8 cellular contexts compared by ENCODE assay signal in genomic region chr6:10412948-10413849, GRCh38. TPM values are rescaled to one million over a fixed set of nuclear protein-coding genes. Genes with fewer than 3 reads are reported as not detected.
DNase-seq lines count a peak whose midpoint lies in the region; ATAC-seq and TF ChIP-seq lines count a peak whose summit lies in the region.

No MANE protein-coding gene starts in this region.

- H3K27me3 ChIP-seq in adipocyte (replicated peaks; ENCODE audit: control insufficient read depth, insufficient read depth, low read length) (peaks cover 88% of the 10 kb centered on the region), left lung (peaks cover 95 to 100% of the 10 kb centered on the region in 2 donors), upper lobe of right lung (peaks cover 94% of the 10 kb centered on the region)

- DNase-seq in stimulated activated CD4-positive, alpha-beta T cell treated with anti-CD3 and anti-CD28 coated beads, Interleukin-4, amount 100 ng/mL, for 1 hour = peak; percentile 31
- no peak for DNase-seq in stimulated activated CD4-positive, alpha-beta T cell treated with anti-CD3 and anti-CD28 coated beads, Interleukin-1b, Interleukin-23, amount 100 ng/mL, for 48 hours
- DNase-seq in HT-29 (ENCODE audit: low spot score) = peak; percentile 79
- peak; percentile 73 for DNase-seq in adipocyte (ENCODE audit: low read depth)
- DNase-seq in left lung = peak in 1 of 2 donors; percentile 78
- DNase-seq in upper lobe of right lung = peak; percentile 77
- DNase-seq in NCI-H510A (lab: John Stamatoyannopoulos, UW) = no peak
- no peak for DNase-seq in GOT3 (lab: John Stamatoyannopoulos, UW)

- intact Hi-C loops in left lung (cut with DNase I) = no loop called here
- intact Hi-C loops in upper lobe of right lung (cut with DNase I) = no loop called here

- H3K4me1 ChIP-seq in adipocyte (ENCODE audit: control insufficient read depth, insufficient read depth, low read length) = peaks cover 21% of the 10 kb centered on the region
- peaks cover 18 to 40% of the 10 kb centered on the region in 2 donors for H3K4me1 ChIP-seq in left lung
- peaks cover 33% of the 10 kb centered on the region for H3K4me1 ChIP-seq in upper lobe of right lung

- H3K36me3 ChIP-seq in adipocyte (ENCODE audit: control insufficient read depth, insufficient read depth, low read length, severe bottlenecking) (no peaks in the 10 kb centered on the region), left lung (no peaks in the 10 kb centered on the region), upper lobe of right lung (no peaks in the 10 kb centered on the region)

- ATAC-seq in left lung (peak; percentile 70), upper lobe of right lung (peak; percentile 69)

- H3K27ac ChIP-seq in left lung (no peak overlapping the region), upper lobe of right lung (peak overlapping the region; percentile 36)

- no peak overlapping the region for H3K9ac ChIP-seq in adipocyte (ENCODE audit: low read length)

- H3K4me3 ChIP-seq in adipocyte (ENCODE audit: low read length) (peak overlapping the region; percentile 86), left lung (peak overlapping the region; percentile 48 to 61), upper lobe of right lung (peak overlapping the region; percentile 72)

- TF ChIP-seq CTCF in left lung (IDR thresholded peaks at IDR 0.05) (no peak), upper lobe of right lung (IDR thresholded peaks at IDR 0.05) (no peak)

- H3K9me3 ChIP-seq in adipocyte (ENCODE audit: control insufficient read depth, low read length) = peaks cover 3% of the 10 kb centered on the region
- no peaks in the 10 kb centered on the region for H3K9me3 ChIP-seq in left lung
- no peaks in the 10 kb centered on the region for H3K9me3 ChIP-seq in upper lobe of right lung

RNA-seq across cellular contexts. Expression of gene TFAP2A, which starts 1.7 kb away (rescaled TPM):
- 2.2 and 3.8 TPM in 2 replicates for total RNA-seq in HT-29 (2014; rRNA removed; shearing (Covaris generic))
- total RNA-seq in left lung (under 1 TPM; 0.73 to 0.97 TPM), upper lobe of right lung (1.9 TPM)

Comparison
In these comparisons a context has a peak if more than half of its experiments do, and no peak if none do; other contexts are left out.
1. DNase-seq: peak in stimulated activated CD4-positive, alpha-beta T cell treated with anti-CD3 and anti-CD28 coated beads, Interleukin-4, amount 100 ng/mL, for 1 hour (single experiment), HT-29 (single experiment), adipocyte (single experiment) and upper lobe of right lung (single experiment); none in stimulated activated CD4-positive, alpha-beta T cell treated with anti-CD3 and anti-CD28 coated beads, Interleukin-1b, Interleukin-23, amount 100 ng/mL, for 48 hours (single experiment), NCI-H510A (single experiment) and GOT3 (single experiment).
2. Peak in every context shown above with its lines, with median percentiles within 50 percentile points of each other: H3K4me3 ChIP-seq.